ENCODE assay signal across 15 cellular contexts in the genomic region with DNA sequence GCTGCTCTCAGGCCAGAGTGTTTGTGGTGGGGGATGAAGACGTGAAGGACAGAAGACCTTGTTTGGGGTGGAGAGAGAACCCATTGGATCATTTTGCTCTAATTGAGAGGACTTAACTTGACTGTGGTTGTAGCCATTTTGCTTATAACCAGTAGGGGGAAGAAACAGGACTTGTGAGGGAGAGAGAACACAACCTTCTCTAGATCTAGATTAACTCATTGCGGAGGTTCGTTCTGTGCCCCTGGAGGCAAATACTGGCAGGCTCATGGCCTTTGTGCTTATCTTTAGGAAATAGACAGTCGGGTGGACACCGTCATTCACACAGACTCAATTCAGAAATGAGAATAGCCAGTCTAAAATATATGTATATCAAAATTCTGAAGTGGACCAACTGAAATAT.
"Had no signal": no experiment of that assay in that cellular context is flagged by ENCODE, and none has a peak within 500 bp of the region (broad histone marks: within the 10 kb centered on the region; RNA-seq: fewer than 3 reads in every experiment).

No MANE protein-coding gene starts in this region.

- H3K27ac Mint-ChIP-seq: activated naive CD8-positive, alpha-beta T cell; mesothelial cell of epicardium; T-helper 17 cell had no signal

- H3K4me1 ChIP-seq: body of pancreas, colonic mucosa, lower lobe of right lung, pancreas had no signal

- H3K36me3 ChIP-seq: colonic mucosa, lower lobe of right lung, pancreas, thoracic aorta had no signal

- H3K4me1 Mint-ChIP-seq: T-helper 17 cell had no signal

- H3K27me3 ChIP-seq: body of pancreas, colonic mucosa had no signal

- H3K9me3 ChIP-seq: body of pancreas, colonic mucosa, lower lobe of right lung, pancreas, thoracic aorta had no signal

- DNase-seq: activated CD4-positive, alpha-beta T cell treated with anti-CD3 and anti-CD28 coated beads, Interleukin-2, amount 50 U/mL, for 1 hour; activated CD8-positive, alpha-beta memory T cell treated with anti-CD3 and anti-CD28 coated beads for 24 hours; activated gamma-delta T cell treated with Interleukin-2 at 50 U/mL for 16 hours; amniotic stem cell; body of pancreas; central memory CD4-positive, alpha-beta T cell; colonic mucosa; lower lobe of right lung; pancreas; stimulated activated CD4-positive, alpha-beta T cell treated with anti-CD3 and anti-CD28 coated beads, Interleukin-12 subunit alpha, Interleukin-12 subunit beta, amount 100 ng/mL, for 4 hours; stimulated activated CD4-positive, alpha-beta T cell treated with anti-CD3 and anti-CD28 coated beads, Interleukin-2, amount 100 ng/mL, for 24 hours; T-helper 17 cell had no signal

- H3K4me3 ChIP-seq: body of pancreas, colonic mucosa, lower lobe of right lung, pancreas, thoracic aorta had no signal

- H3K9me3 Mint-ChIP-seq: mesothelial cell of epicardium had no signal

- H3K4me3 Mint-ChIP-seq: activated naive CD8-positive, alpha-beta T cell; mesothelial cell of epicardium; T-helper 17 cell had no signal

- H3K36me3 Mint-ChIP-seq: activated naive CD8-positive, alpha-beta T cell; mesothelial cell of epicardium had no signal
